ENCODE assay signal across 9 cellular contexts in the genomic region with DNA sequence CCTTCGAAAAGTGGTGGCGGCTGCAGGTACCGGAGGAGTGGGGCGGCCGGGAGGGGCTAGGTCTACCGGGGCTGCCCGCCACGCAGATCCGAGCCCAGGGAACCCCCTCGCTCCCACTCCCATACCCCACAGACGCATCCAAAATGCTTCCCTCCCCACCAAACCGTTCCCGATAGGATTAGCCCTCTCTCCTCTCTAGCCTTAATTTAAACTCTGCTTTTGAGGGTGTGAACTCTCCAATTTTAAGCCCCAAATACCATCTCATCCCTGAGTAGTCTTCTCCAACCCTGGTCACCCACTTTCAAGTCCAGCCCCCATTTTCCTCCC. TPM values are rescaled to one million over a fixed set of nuclear protein-coding genes. Genes with fewer than 3 reads are reported as not detected.
DNase-seq lines count a peak whose midpoint lies in the region; ATAC-seq, FAIRE-seq and TF ChIP-seq lines count a peak whose summit lies in the region.
"Had no signal": no experiment of that assay in that cellular context is flagged by ENCODE, and none has a peak within 500 bp of the region (broad histone marks: within the 10 kb centered on the region; RNA-seq: fewer than 3 reads in every experiment).

No MANE protein-coding gene starts in this region.

- H3K36me3 ChIP-seq in OCI-LY3 (replicated peaks; ENCODE audit: low read depth, low read length) (no peaks in the 10 kb centered on the region), endothelial cell of umbilical vein (ENCODE audit: control insufficient read depth in 2 of 2, extremely low read depth in 1 of 2, insufficient read depth in 2 of 2, low read length in 2 of 2) (no peaks in the 10 kb centered on the region), neuronal stem cell (replicated peaks in 1 of 2; ENCODE audit: control insufficient read depth in 2 of 2, insufficient read depth in 2 of 2, low read length in 2 of 2) (no peaks in the 10 kb centered on the region)

- H2BK120ac ChIP-seq in neuronal stem cell (ENCODE audit: low read depth, low read length) = no peak overlapping the region

- peaks cover 36 to 37% of the 10 kb centered on the region in 2 donors for H3K36me3 Mint-ChIP-seq in CD14-positive monocyte

- no peak for TF ChIP-seq CTCF in CD14-positive monocyte (IDR thresholded peaks at IDR 0.05)
- TF ChIP-seq CTCF in OCI-LY3 (IDR thresholded peaks at IDR 0.05; ENCODE audit: low read depth, low read length) = no peak
- TF ChIP-seq CTCF in endothelial cell of umbilical vein (IDR thresholded peaks at IDR 0.05; ENCODE audit: extremely low read depth in 1 of 2, insufficient read depth in 1 of 2, low read depth in 1 of 2, low read length in 2 of 2) = no peak

- WGBS in neuronal stem cell (ENCODE audit: extremely low coverage in 2 of 2, insufficient read length in 2 of 2, insufficient replicate concordance in 1 of 2), 2 donors = no CpG with 5 or more reads among the region's 13 CpGs

- H3K4me3 Mint-ChIP-seq in CD14-positive monocyte = peak overlapping the region; percentile 85 to 89

- intact Hi-C loops in CD14-positive monocyte (cut with micrococcal nuclease) (loop anchor here in 1 of 2 donors (5.0 kb wide), 1 partner anchor 37 kb away; no protein-coding TSS in a partner anchor), endothelial cell of umbilical vein (cut with micrococcal nuclease) (no loop called here), head of caudate nucleus (cut with DNase I) (no loop called here)

- peaks cover 47 to 66% (median 51%) of the 10 kb centered on the region in 3 donors for H3K27me3 Mint-ChIP-seq in CD14-positive monocyte (ENCODE audit: low read depth in 3 of 3)

- FAIRE-seq in endothelial cell of umbilical vein (lab: Jason Lieb, UNC) = no peak

- H3K4me3 ChIP-seq in OCI-LY3 (ENCODE audit: low read length) (peak overlapping the region; percentile 88), endothelial cell of umbilical vein (replicated peaks in 1 of 3; ENCODE audit: insufficient read depth in 1 of 3, low read depth in 1 of 3, low read length in 3 of 3) (peak overlapping the region; percentile 31 to 53 (median 47)), neuronal stem cell (ENCODE audit: low read length in 2 of 2) (peak overlapping the region; percentile 46 to 73)

- H3K4me2 ChIP-seq in OCI-LY3 (ENCODE audit: low read length) (peak overlapping the region; percentile 74), endothelial cell of umbilical vein (ENCODE audit: insufficient read depth, low read length) (peak overlapping the region; percentile 66), neuronal stem cell (ENCODE audit: insufficient read depth, low read length, poor library complexity, severe bottlenecking) (peak overlapping the region; percentile 84)

- no peak for TF ChIP-seq POLR2A in endothelial cell of umbilical vein (IDR thresholded peaks at IDR 0.05; ENCODE audit: low read depth, low read length)

- H3K4ac ChIP-seq in neuronal stem cell (ENCODE audit: low read length) = no peak overlapping the region

- dilution Hi-C loops in endothelial cell of umbilical vein (cut with MboI; ENCODE audit: extremely low pct_ligation_motif_present, low sequenced_read_pairs) = no loop called here

- peak overlapping the region; percentile 37 for H2AK5ac ChIP-seq in neuronal stem cell (ENCODE audit: low read depth, low read length)

- CTCF ChIA-PET in endothelial cell of umbilical vein (lab: Charles Lee) = no interaction called here

- no peak overlapping the region for H3K27ac ChIP-seq in OCI-LY3 (ENCODE audit: low read length)
- no peak overlapping the region for H3K27ac ChIP-seq in endothelial cell of umbilical vein (ENCODE audit: insufficient read depth, low read depth, low read length)
- no peak overlapping the region for H3K27ac ChIP-seq in neuronal stem cell (replicated peaks; ENCODE audit: low read length)

- H3K4me1 Mint-ChIP-seq in CD14-positive monocyte = peaks cover 44% of the 10 kb centered on the region

- no peak for ATAC-seq in HG02571 (IDR thresholded peaks at IDR 0.05; ENCODE audit: unreplicated experiment)

- H3K9me3 ChIP-seq in OCI-LY3 (ENCODE audit: insufficient read depth, low read length) (no peaks in the 10 kb centered on the region), endothelial cell of umbilical vein (replicated peaks; ENCODE audit: control insufficient read depth, insufficient read depth, low read length) (no peaks in the 10 kb centered on the region), neuronal stem cell (replicated peaks in 1 of 2; ENCODE audit: control insufficient read depth in 2 of 2, insufficient read depth in 1 of 2, low read depth in 1 of 2, low read length in 2 of 2) (peaks cover 0 to 4% of the 10 kb centered on the region in 2 donors)

- no peaks in the 10 kb centered on the region for H3K79me1 ChIP-seq in neuronal stem cell (ENCODE audit: low read depth, low read length)

- H2BK5ac ChIP-seq in neuronal stem cell (ENCODE audit: low read length) = no peak overlapping the region

- BruUV-seq in endothelial cell of umbilical vein (replicated peaks; lab: Mats Ljungman, UMichigan) = no TSS peak

- H3K79me2 ChIP-seq in OCI-LY3 (ENCODE audit: low read length) = no peaks in the 10 kb centered on the region
- no peaks in the 10 kb centered on the region for H3K79me2 ChIP-seq in endothelial cell of umbilical vein (ENCODE audit: control insufficient read depth, insufficient read depth, low read length)

- H2BK12ac ChIP-seq in neuronal stem cell (ENCODE audit: low read length) = peak overlapping the region; percentile 84

- H3K9ac ChIP-seq in OCI-LY3 (ENCODE audit: low read length) = peak overlapping the region; percentile 67; the same call in 1 of the 2 replicates
- no peak overlapping the region for H3K9ac ChIP-seq in endothelial cell of umbilical vein (replicated peaks; ENCODE audit: extremely low read depth, insufficient read depth, low read length)
- H3K9ac ChIP-seq in neuronal stem cell (ENCODE audit: low read depth, low read length, poor library complexity) = no peak overlapping the region

- POLR2A ChIA-PET in endothelial cell of umbilical vein (lab: Charles Lee) = no interaction called here

- no peak overlapping the region for H4K91ac ChIP-seq in neuronal stem cell (ENCODE audit: low read depth, low read length, poor library complexity)

- H3K4me1 ChIP-seq in OCI-LY3 (ENCODE audit: low read length) (peaks cover 10% of the 10 kb centered on the region; the same call in 1 of the 2 replicates), endothelial cell of umbilical vein (ENCODE audit: control insufficient read depth, extremely low read depth, insufficient read depth, low read length) (peaks cover 13% of the 10 kb centered on the region), neuronal stem cell (ENCODE audit: control insufficient read depth in 2 of 2, insufficient read depth in 1 of 2, low read depth in 1 of 2, low read length in 2 of 2) (peaks cover 3 to 5% of the 10 kb centered on the region in 2 donors)

- H4K20me1 ChIP-seq in OCI-LY3 (ENCODE audit: insufficient read depth, low read length) = no peaks in the 10 kb centered on the region
- no peaks in the 10 kb centered on the region for H4K20me1 ChIP-seq in endothelial cell of umbilical vein (replicated peaks; ENCODE audit: control insufficient read depth, extremely low read depth, insufficient read depth, low read length)

- H3K18ac ChIP-seq in neuronal stem cell (ENCODE audit: low read length) = peak overlapping the region; percentile 89

- no peak overlapping the region for H4K8ac ChIP-seq in neuronal stem cell (ENCODE audit: low read depth, low read length)

- peaks cover 0 to 18% (median 8%) of the 10 kb centered on the region in 7 donors for H3K9me3 Mint-ChIP-seq in CD14-positive monocyte

- H2AFZ ChIP-seq in OCI-LY3 (ENCODE audit: low read depth, low read length) = peak overlapping the region; percentile 66; the same call in 1 of the 2 replicates
- peak overlapping the region; percentile 71 for H2AFZ ChIP-seq in endothelial cell of umbilical vein (ENCODE audit: low read depth, low read length)
- H2AFZ ChIP-seq in neuronal stem cell (ENCODE audit: low read length) = peak overlapping the region; percentile 98

- no peak overlapping the region for H3K14ac ChIP-seq in neuronal stem cell (ENCODE audit: low read length)

- H3K23ac ChIP-seq in neuronal stem cell (ENCODE audit: low read depth, low read length, poor library complexity) = peak overlapping the region; percentile 80

- DNase-seq in CD14-positive monocyte (ENCODE audit: low spot score) (no peak), endothelial cell of umbilical vein (ENCODE audit: low read depth, low spot score) (no peak), neuronal stem cell (ENCODE audit: low spot score) (no peak), head of caudate nucleus (no peak), Ammon's horn (ENCODE audit: low spot score) (no peak)
- DNase-seq in NK-92 treated with Interleukin-12 subunit alpha and Interleukin-12 subunit beta, amount 100 ng/mL, for 24 hours (lab: John Stamatoyannopoulos, UW) = no peak

- no peaks in the 10 kb centered on the region for H3K9me1 ChIP-seq in endothelial cell of umbilical vein (replicated peaks; ENCODE audit: control insufficient read depth, extremely low read depth, insufficient read depth, low read length)

- peak overlapping the region; percentile 51 to 86 (median 70) for H3K27ac Mint-ChIP-seq in CD14-positive monocyte

- H3K27me3 ChIP-seq in OCI-LY3 (ENCODE audit: low read depth, low read length) (peaks cover 24% of the 10 kb centered on the region), endothelial cell of umbilical vein (ENCODE audit: control insufficient read depth in 2 of 2, insufficient read depth in 2 of 2, low read length in 2 of 2) (peaks cover 9 to 11% of the 10 kb centered on the region in 2 experiments), neuronal stem cell (ENCODE audit: control insufficient read depth in 3 of 3, insufficient read depth in 3 of 3, low read depth in 1 of 3, low read length in 3 of 3) (peaks cover 23 to 89% (median 70%) of the 10 kb centered on the region in 3 experiments)

- H2BK15ac ChIP-seq in neuronal stem cell (ENCODE audit: low read length) = no peak overlapping the region

RNA-seq across cellular contexts. Expression of gene CXCL16, which starts 0.3 kb away (rescaled TPM):
- polyA plus RNA-seq in CD14-positive monocyte (100 to 1,000 TPM in 1 of 2 donors, 10 to 100 TPM in 1; 68.1 to 103 TPM), endothelial cell of umbilical vein (6.1 and 7.3 TPM in 2 replicates)
- total RNA-seq in endothelial cell of umbilical vein = 4.8 and 5.4 TPM in 2 replicates
- 4.0 and 4.6 TPM in 2 replicates for polyA plus RNA-seq in endothelial cell of umbilical vein (2011; cell fraction: cytosol; rRNA removed)
- 1.1 and 1.7 TPM in 2 replicates for polyA plus RNA-seq in endothelial cell of umbilical vein (2011; cell fraction: nucleus; rRNA removed)
- 4.5 and 5.3 TPM in 2 replicates for polyA plus RNA-seq in endothelial cell of umbilical vein (2012)
- 4.6 and 4.7 TPM in 2 replicates for polyA minus RNA-seq in endothelial cell of umbilical vein
- polyA minus RNA-seq in endothelial cell of umbilical vein (2011; cell fraction: cytosol; rRNA and poly(A)+ RNA removed) = 3.6 TPM
- 0.67 and 0.87 TPM in 2 replicates for polyA minus RNA-seq in endothelial cell of umbilical vein (2011; cell fraction: nucleus; rRNA and poly(A)+ RNA removed)
- polyA plus RNA-seq in neuronal stem cell (2013, experiment 1 of 2) = 0.20 TPM
- 0.24 TPM for polyA plus RNA-seq in neuronal stem cell (2013, experiment 2 of 2)

RNA-seq across cellular contexts. Expression of gene ZMYND15, which starts 0.4 kb away (rescaled TPM):
- polyA plus RNA-seq in CD14-positive monocyte = 1 to 10 TPM in 1 of 2 donors, under 1 TPM in 1; 0.97 to 1.2 TPM
- total RNA-seq in endothelial cell of umbilical vein = 0.44 TPM in 1 of 2 replicates, not detected in the other
- 0.12 and 0.18 TPM in 2 replicates for polyA plus RNA-seq in endothelial cell of umbilical vein
- polyA plus RNA-seq in endothelial cell of umbilical vein (2011; cell fraction: cytosol; rRNA removed) = 0.08 and 0.11 TPM in 2 replicates
- 0.37 and 0.38 TPM in 2 replicates for polyA plus RNA-seq in endothelial cell of umbilical vein (2011; cell fraction: nucleus; rRNA removed)
- polyA plus RNA-seq in endothelial cell of umbilical vein (2012) = not detected in 2 replicates
- 0.17 TPM in 1 of 2 replicates, not detected in the other for polyA minus RNA-seq in endothelial cell of umbilical vein
- not detected for polyA minus RNA-seq in endothelial cell of umbilical vein (2011; cell fraction: cytosol; rRNA and poly(A)+ RNA removed)
- polyA minus RNA-seq in endothelial cell of umbilical vein (2011; cell fraction: nucleus; rRNA and poly(A)+ RNA removed) = not detected in 2 replicates
- 0.17 TPM for polyA plus RNA-seq in neuronal stem cell (2013, experiment 1 of 2)
- 0.14 TPM for polyA plus RNA-seq in neuronal stem cell (2013, experiment 2 of 2)

RNA-seq across cellular contexts. Expression of gene MED11, which starts 8.8 kb away (rescaled TPM):
- polyA plus RNA-seq in CD14-positive monocyte (10 to 100 TPM; 22.1 to 25.5 TPM), endothelial cell of umbilical vein (21.2 and 23.8 TPM in 2 replicates)
- 11.7 and 12.9 TPM in 2 replicates for total RNA-seq in endothelial cell of umbilical vein
- polyA plus RNA-seq in endothelial cell of umbilical vein (2011; cell fraction: cytosol; rRNA removed) = 32.7 and 34.8 TPM in 2 replicates
- 18.5 and 19.4 TPM in 2 replicates for polyA plus RNA-seq in endothelial cell of umbilical vein (2011; cell fraction: nucleus; rRNA removed)
- 12.4 and 16.5 TPM in 2 replicates for polyA plus RNA-seq in endothelial cell of umbilical vein (2012)
- 7.7 and 21.5 TPM in 2 replicates for polyA minus RNA-seq in endothelial cell of umbilical vein
- 19.8 TPM for polyA minus RNA-seq in endothelial cell of umbilical vein (2011; cell fraction: cytosol; rRNA and poly(A)+ RNA removed)
- 1.7 and 5.6 TPM in 2 replicates for polyA minus RNA-seq in endothelial cell of umbilical vein (2011; cell fraction: nucleus; rRNA and poly(A)+ RNA removed)
- 25.0 TPM for polyA plus RNA-seq in neuronal stem cell (2013, experiment 1 of 2)
- 26.3 TPM for polyA plus RNA-seq in neuronal stem cell (2013, experiment 2 of 2)

RNA-seq across cellular contexts. Expression of gene ARRB2, which starts 29.6 kb away (rescaled TPM):
- polyA plus RNA-seq in CD14-positive monocyte (100 to 1,000 TPM; 134 to 150 TPM), endothelial cell of umbilical vein (18.6 and 19.1 TPM in 2 replicates)
- total RNA-seq in endothelial cell of umbilical vein = 21.3 and 25.2 TPM in 2 replicates
- 16.6 and 19.0 TPM in 2 replicates for polyA plus RNA-seq in endothelial cell of umbilical vein (2011; cell fraction: cytosol; rRNA removed)
- 21.1 and 22.8 TPM in 2 replicates for polyA plus RNA-seq in endothelial cell of umbilical vein (2011; cell fraction: nucleus; rRNA removed)
- polyA plus RNA-seq in endothelial cell of umbilical vein (2012) = 18.6 and 24.9 TPM in 2 replicates
- polyA minus RNA-seq in endothelial cell of umbilical vein = 11.4 TPM in 2 replicates
- 14.8 TPM for polyA minus RNA-seq in endothelial cell of umbilical vein (2011; cell fraction: cytosol; rRNA and poly(A)+ RNA removed)
- 3.7 and 4.7 TPM in 2 replicates for polyA minus RNA-seq in endothelial cell of umbilical vein (2011; cell fraction: nucleus; rRNA and poly(A)+ RNA removed)
- polyA plus RNA-seq in neuronal stem cell (2013, experiment 1 of 2) = 76.8 TPM
- 75.4 TPM for polyA plus RNA-seq in neuronal stem cell (2013, experiment 2 of 2)

RNA-seq across cellular contexts. Expression of gene TM4SF5, which starts 31.7 kb away (rescaled TPM):
- polyA plus RNA-seq in CD14-positive monocyte (not detected), endothelial cell of umbilical vein (not detected in 2 replicates)
- total RNA-seq in endothelial cell of umbilical vein = not detected in 2 replicates
- polyA plus RNA-seq in endothelial cell of umbilical vein (2011; cell fraction: cytosol; rRNA removed) = not detected in 2 replicates
- polyA plus RNA-seq in endothelial cell of umbilical vein (2011; cell fraction: nucleus; rRNA removed) = not detected in 2 replicates
- not detected in 2 replicates for polyA plus RNA-seq in endothelial cell of umbilical vein (2012)
- polyA minus RNA-seq in endothelial cell of umbilical vein = not detected in 2 replicates
- polyA minus RNA-seq in endothelial cell of umbilical vein (2011; cell fraction: cytosol; rRNA and poly(A)+ RNA removed) = not detected
- not detected in 2 replicates for polyA minus RNA-seq in endothelial cell of umbilical vein (2011; cell fraction: nucleus; rRNA and poly(A)+ RNA removed)
- not detected for polyA plus RNA-seq in neuronal stem cell (2013, experiment 1 of 2)
- polyA plus RNA-seq in neuronal stem cell (2013, experiment 2 of 2) = not detected
- total RNA-seq: LHCN-M2 had no signal

Comparison
In these comparisons a context has a peak if more than half of its experiments do, and no peak if none do; other contexts are left out.
1. RNA of gene CXCL16, which starts 0.3 kb away (polyA plus RNA-seq): 68.1 to 103 TPM in CD14-positive monocyte; 1.1 to 7.3 TPM in endothelial cell of umbilical vein; every median in the first group is over 4 times any median in the second.
2. Peak in every context shown above with its lines, with median percentiles within 50 percentile points of each other: H2AFZ ChIP-seq, H3K4me2 ChIP-seq and H3K4me3 ChIP-seq.